Comparison of ENCODE assay signal across 18 cellular contexts in genomic region chr17:39393732-39394131, GRCh38. TPM values are rescaled to one million over a fixed set of nuclear protein-coding genes. Genes with fewer than 3 reads are reported as not detected.
DNase-seq lines count a peak whose midpoint lies in the region; ATAC-seq and TF ChIP-seq lines count a peak whose summit lies in the region.
"Had no signal": no experiment of that assay in that cellular context is flagged by ENCODE, and none has a peak within 500 bp of the region (broad histone marks: within the 10 kb centered on the region; RNA-seq: fewer than 3 reads in every experiment).

No MANE protein-coding gene starts in this region.

- DNase-seq in right atrium auricular region (ENCODE audit: low spot score) = no peak
- DNase-seq in left cardiac atrium = no peak
- DNase-seq in OCI-LY7 (ENCODE audit: low spot score) = peak; percentile 11
- peak; percentile 32 for DNase-seq in fibroblast of pulmonary artery (ENCODE audit: low read depth)
- DNase-seq in MG63 = no peak
- no peak for DNase-seq in SW480 (ENCODE audit: low spot score)
- no peak for DNase-seq in WTC11 (ENCODE audit: low spot score)
- DNase-seq: activated effector memory CD4-positive, alpha-beta T cell treated with Interleukin-2 at 50 U/mL for 16 hours; aorta; BE2C; GOT3; NCI-H1105 treated with DMSO at 0.1 percent for 48 hours; NCI-H226; stimulated activated CD4-positive, alpha-beta T cell treated with anti-CD3 and anti-CD28 coated beads, Interleukin-4, amount 100 ng/mL, for 1 hour; SW 1271 had no signal

- H3K4me3 ChIP-seq in right atrium auricular region (no peak overlapping the region), OCI-LY7 (ENCODE audit: low read depth, low read length, poor library complexity, severe bottlenecking) (no peak overlapping the region), fibroblast of pulmonary artery (replicated peaks; ENCODE audit: low read depth, low read length) (no peak overlapping the region), MG63 (no peak overlapping the region)
- H3K4me3 ChIP-seq: lung, tibial nerve had no signal

- no peaks in the 10 kb centered on the region for H3K4me1 Mint-ChIP-seq in WTC11

- H3K36me3 Mint-ChIP-seq in WTC11 = no peaks in the 10 kb centered on the region

- H3K27me3 ChIP-seq in right atrium auricular region (no peaks in the 10 kb centered on the region), MG63 (no peaks in the 10 kb centered on the region)
- H3K27me3 ChIP-seq: BE2C, tibial nerve had no signal

- TF ChIP-seq CTCF in right atrium auricular region (IDR thresholded peaks at IDR 0.05) (peak; percentile 16 to 47), OCI-LY7 (conservative IDR thresholded peaks at IDR 0.05; ENCODE audit: low read length) (peak; percentile 66), fibroblast of pulmonary artery (IDR thresholded peaks at IDR 0.05; ENCODE audit: low read length, missing control alignments) (no peak), WTC11 (IDR thresholded peaks at IDR 0.05) (no peak)

- no peaks in the 10 kb centered on the region for H3K36me3 ChIP-seq in right atrium auricular region
- H3K36me3 ChIP-seq in OCI-LY7 (ENCODE audit: insufficient read depth, low read length) = no peaks in the 10 kb centered on the region
- no peaks in the 10 kb centered on the region for H3K36me3 ChIP-seq in MG63
- H3K36me3 ChIP-seq: BE2C, tibial nerve had no signal

- no peaks in the 10 kb centered on the region for H3K9me3 Mint-ChIP-seq in WTC11

- H3K4me1 ChIP-seq in right atrium auricular region = peaks cover 0 to 7% of the 10 kb centered on the region in 2 donors
- H3K4me1 ChIP-seq in OCI-LY7 (ENCODE audit: insufficient read depth, low read length, poor library complexity, severe bottlenecking) = no peaks in the 10 kb centered on the region
- H3K4me1 ChIP-seq: BE2C had no signal

- no peak overlapping the region for H3K4me3 Mint-ChIP-seq in WTC11

- H3K27me3 Mint-ChIP-seq in WTC11 (ENCODE audit: low read depth) = no peaks in the 10 kb centered on the region

- H3K79me2 ChIP-seq in OCI-LY7 (ENCODE audit: insufficient read depth, low read depth, low read length) = no peaks in the 10 kb centered on the region

- no peak overlapping the region for H3K4me2 ChIP-seq in OCI-LY7 (ENCODE audit: low read length)

- intact Hi-C loops in left cardiac atrium (cut with DNase I) (no loop called here), OCI-LY7 (cut with micrococcal nuclease; ENCODE audit: unreplicated experiment) (no loop called here)

- no TSS peak for BruUV-seq in OCI-LY7 (replicated peaks; lab: Mats Ljungman, UMichigan)

- CTCF ChIA-PET in OCI-LY7 (lab: Charles Lee; ENCODE audit: unreplicated experiment) = no interaction called here
- CTCF ChIA-PET in WTC11 (lab: Charles Lee) = interaction anchor here (0.7 kb wide), 1 partner anchor 199 kb away, joined by 3 read pairs; no protein-coding TSS in a partner anchor

- H3K27ac ChIP-seq in right atrium auricular region = no peak overlapping the region
- H3K27ac ChIP-seq in OCI-LY7 (ENCODE audit: low read depth, low read length, poor library complexity, severe bottlenecking) = no peak overlapping the region
- H3K27ac ChIP-seq: tibial nerve had no signal

- H3K27ac Mint-ChIP-seq in WTC11 = no peak overlapping the region

- no peaks in the 10 kb centered on the region for H3K9me2 ChIP-seq in OCI-LY7 (ENCODE audit: insufficient read depth, low read length)

- no peak overlapping the region for H2AFZ ChIP-seq in OCI-LY7 (ENCODE audit: low read length)

- no peaks in the 10 kb centered on the region for H4K20me1 ChIP-seq in OCI-LY7 (ENCODE audit: insufficient read depth, low read length)

- no peaks in the 10 kb centered on the region for H3K9me3 ChIP-seq in right atrium auricular region
- no peaks in the 10 kb centered on the region for H3K9me3 ChIP-seq in OCI-LY7 (ENCODE audit: low read length)
- no peaks in the 10 kb centered on the region for H3K9me3 ChIP-seq in MG63
- H3K9me3 ChIP-seq: BE2C, tibial nerve had no signal

- ATAC-seq in left cardiac atrium (no peak), HG03159 (IDR thresholded peaks at IDR 0.05; ENCODE audit: unreplicated experiment) (no peak), WTC11 (no peak)

- POLR2A ChIA-PET in OCI-LY7 (lab: Charles Lee) = no interaction called here
- POLR2A ChIA-PET in WTC11 (lab: Charles Lee) = no interaction called here

TF ChIP-seq in WTC11, 78 proteins besides CTCF, POLR2A, EP300 and RAD21:
- TF ChIP-seq ETV6 (CRISPR knock-in tag; IDR thresholded peaks at IDR 0.05) (no peak), JAZF1 (CRISPR knock-in tag; IDR thresholded peaks at IDR 0.05) (no peak), TEAD1 (CRISPR knock-in tag; IDR thresholded peaks at IDR 0.05) (no peak), JUN (CRISPR knock-in tag; IDR thresholded peaks at IDR 0.05) (no peak), ZNF219 (CRISPR knock-in tag; IDR thresholded peaks at IDR 0.05; ENCODE audit: borderline replicate concordance) (no peak), MXD4 (CRISPR knock-in tag; IDR thresholded peaks at IDR 0.05; ENCODE audit: borderline replicate concordance) (no peak), ATF3 (CRISPR knock-in tag; conservative IDR thresholded peaks at IDR 0.05) (no peak), ZNF396 (CRISPR knock-in tag; IDR thresholded peaks at IDR 0.05; ENCODE audit: borderline replicate concordance) (no peak), CBFB (CRISPR knock-in tag; IDR thresholded peaks at IDR 0.05; ENCODE audit: low read depth) (no peak), ZNF671 (CRISPR knock-in tag; IDR thresholded peaks at IDR 0.05) (no peak), TCF7 (CRISPR knock-in tag; IDR thresholded peaks at IDR 0.05; ENCODE audit: low read depth) (no peak), SP1 (CRISPR knock-in tag; conservative IDR thresholded peaks at IDR 0.05) (no peak), SMAD3 (CRISPR knock-in tag; IDR thresholded peaks at IDR 0.05; ENCODE audit: borderline replicate concordance) (no peak), ZNF423 (CRISPR knock-in tag; IDR thresholded peaks at IDR 0.05) (no peak)
- TF ChIP-seq, protein P1, sequence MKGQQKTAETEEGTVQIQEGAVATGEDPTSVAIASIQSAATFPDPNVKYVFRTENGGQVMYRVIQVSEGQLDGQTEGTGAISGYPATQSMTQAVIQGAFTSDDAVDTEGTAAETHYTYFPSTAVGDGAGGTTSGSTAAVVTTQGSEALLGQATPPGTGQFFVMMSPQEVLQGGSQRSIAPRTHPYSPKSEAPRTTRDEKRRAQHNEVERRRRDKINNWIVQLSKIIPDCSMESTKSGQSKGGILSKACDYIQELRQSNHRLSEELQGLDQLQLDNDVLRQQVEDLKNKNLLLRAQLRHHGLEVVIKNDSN (CRISPR knock-in tag; IDR thresholded peaks at IDR 0.05) = no peak
- TF ChIP-seq, protein P2, sequence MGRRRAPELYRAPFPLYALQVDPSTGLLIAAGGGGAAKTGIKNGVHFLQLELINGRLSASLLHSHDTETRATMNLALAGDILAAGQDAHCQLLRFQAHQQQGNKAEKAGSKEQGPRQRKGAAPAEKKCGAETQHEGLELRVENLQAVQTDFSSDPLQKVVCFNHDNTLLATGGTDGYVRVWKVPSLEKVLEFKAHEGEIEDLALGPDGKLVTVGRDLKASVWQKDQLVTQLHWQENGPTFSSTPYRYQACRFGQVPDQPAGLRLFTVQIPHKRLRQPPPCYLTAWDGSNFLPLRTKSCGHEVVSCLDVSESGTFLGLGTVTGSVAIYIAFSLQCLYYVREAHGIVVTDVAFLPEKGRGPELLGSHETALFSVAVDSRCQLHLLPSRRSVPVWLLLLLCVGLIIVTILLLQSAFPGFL (CRISPR knock-in tag; IDR thresholded peaks at IDR 0.05; ENCODE audit: borderline replicate concordance) = no peak
- TF ChIP-seq, protein P3, sequence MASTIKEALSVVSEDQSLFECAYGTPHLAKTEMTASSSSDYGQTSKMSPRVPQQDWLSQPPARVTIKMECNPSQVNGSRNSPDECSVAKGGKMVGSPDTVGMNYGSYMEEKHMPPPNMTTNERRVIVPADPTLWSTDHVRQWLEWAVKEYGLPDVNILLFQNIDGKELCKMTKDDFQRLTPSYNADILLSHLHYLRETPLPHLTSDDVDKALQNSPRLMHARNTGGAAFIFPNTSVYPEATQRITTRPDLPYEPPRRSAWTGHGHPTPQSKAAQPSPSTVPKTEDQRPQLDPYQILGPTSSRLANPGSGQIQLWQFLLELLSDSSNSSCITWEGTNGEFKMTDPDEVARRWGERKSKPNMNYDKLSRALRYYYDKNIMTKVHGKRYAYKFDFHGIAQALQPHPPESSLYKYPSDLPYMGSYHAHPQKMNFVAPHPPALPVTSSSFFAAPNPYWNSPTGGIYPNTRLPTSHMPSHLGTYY (CRISPR knock-in tag; IDR thresholded peaks at IDR 0.05) = no peak

RNA-seq across cellular contexts. Expression of gene FBXL20, which starts 7.7 kb away (rescaled TPM):
- total RNA-seq in right atrium auricular region = 1 to 10 TPM; 7.6 to 7.7 TPM
- total RNA-seq in left cardiac atrium = 10 to 100 TPM in 1 of 2 donors, 1 to 10 TPM in 1; 6.1 to 11.4 TPM
- 2.1 and 2.2 TPM in 2 replicates for total RNA-seq in OCI-LY7 (2014; rRNA removed; shearing (Covaris generic))
- 12.2 and 12.3 TPM in 2 replicates for total RNA-seq in OCI-LY7 (2022)
- 12.3 and 31.8 TPM in 2 replicates for total RNA-seq in MG63 (2014; rRNA removed; shearing (Covaris generic); ENCODE audit: low replicate concordance)
- total RNA-seq in WTC11 (2021) = 9.7 to 13.8 TPM (median 13.0 TPM) in 3 replicates

RNA-seq across cellular contexts. Expression of gene MED1, which starts 57.3 kb away (rescaled TPM):
- total RNA-seq in right atrium auricular region (10 to 100 TPM; 15.9 to 19.0 TPM), left cardiac atrium (10 to 100 TPM; 21.1 to 27.2 TPM), OCI-LY7 (2022) (73.2 and 73.4 TPM in 2 replicates), WTC11 (2021) (47.0 to 50.4 TPM (median 47.9 TPM) in 3 replicates)
- 32.2 and 33.9 TPM in 2 replicates for total RNA-seq in OCI-LY7 (2014; rRNA removed; shearing (Covaris generic))
- 19.0 and 23.3 TPM in 2 replicates for total RNA-seq in MG63 (2014; rRNA removed; shearing (Covaris generic); ENCODE audit: low replicate concordance)

Comparison
In these comparisons a context has a peak if more than half of its experiments do, and no peak if none do; other contexts are left out.
1. DNase-seq: peak in OCI-LY7 (single experiment) and fibroblast of pulmonary artery (single experiment); none in right atrium auricular region (single experiment), left cardiac atrium (single experiment), MG63 (single experiment), SW480 (single experiment) and WTC11 (single experiment).
2. CTCF ChIP-seq: peak in right atrium auricular region (2 of 2) and OCI-LY7 (single experiment); none in fibroblast of pulmonary artery (single experiment) and WTC11 (single experiment).